18 cellular contexts compared by ENCODE assay signal in genomic region chr17:56894859-56895455, GRCh38.
"Had no signal": no experiment of that assay in that cellular context is flagged by ENCODE, and none has a peak within 500 bp of the region (broad histone marks: within the 10 kb centered on the region; RNA-seq: fewer than 3 reads in every experiment).

No MANE protein-coding gene starts in this region.

- H3K27me3 ChIP-seq: brain microvascular endothelial cell, sigmoid colon, SJSA1, suprapubic skin, upper lobe of left lung had no signal

- H3K27ac Mint-ChIP-seq: activated naive CD8-positive, alpha-beta T cell treated with anti-CD3 and anti-CD28 coated beads, Interleukin-2, amount 10 ng/mL, durations not matched to agents 7 days and 5 days; mesothelial cell of epicardium; stimulated activated naive B cell treated with anti-CD40 and anti-IgM and Interleukin-4, amounts not matched to agents 10 μg/mL and 1 μg/mL and 100 μg/mL, for 72 hours had no signal

- H3K27ac ChIP-seq: brain microvascular endothelial cell, epithelial cell of prostate, sigmoid colon, SJSA1, suprapubic skin, upper lobe of left lung had no signal

- H3K27me3 Mint-ChIP-seq: activated naive CD8-positive, alpha-beta T cell treated with anti-CD3 and anti-CD28 coated beads, Interleukin-2, amount 10 ng/mL, durations not matched to agents 7 days and 5 days; stimulated activated naive B cell treated with anti-CD40 and anti-IgM and Interleukin-4, amounts not matched to agents 10 μg/mL and 1 μg/mL and 100 μg/mL, for 72 hours had no signal

- H3K4me3 ChIP-seq: lung, sigmoid colon, SJSA1, suprapubic skin, upper lobe of left lung had no signal

- H3K9me3 Mint-ChIP-seq: mesothelial cell of epicardium; stimulated activated naive B cell treated with anti-CD40 and anti-IgM and Interleukin-4, amounts not matched to agents 10 μg/mL and 1 μg/mL and 100 μg/mL, for 72 hours had no signal

- H3K9me3 ChIP-seq: sigmoid colon, SJSA1, suprapubic skin, upper lobe of left lung had no signal

- H3K4me1 ChIP-seq: sigmoid colon, SJSA1, upper lobe of left lung had no signal

- H3K4me3 Mint-ChIP-seq: activated naive CD8-positive, alpha-beta T cell treated with anti-CD3 and anti-CD28 coated beads, Interleukin-2, amount 10 ng/mL, durations not matched to agents 7 days and 5 days; mesothelial cell of epicardium; stimulated activated naive B cell treated with anti-CD40 and anti-IgM and Interleukin-4, amounts not matched to agents 10 μg/mL and 1 μg/mL and 100 μg/mL, for 72 hours had no signal

- DNase-seq: activated CD4-positive, CD25-positive, alpha-beta regulatory T cell treated with anti-CD3 and anti-CD28 coated beads, Interleukin-2, amount 50 U/mL, for 72 hours; activated gamma-delta T cell treated with Interleukin-2 at 50 U/mL for 16 hours; activated naive CD8-positive, alpha-beta T cell treated with anti-CD3 and anti-CD28 coated beads, Interleukin-2, amount 10 ng/mL, durations not matched to agents 7 days and 5 days; activated T-cell treated with anti-CD3 and anti-CD28 coated beads, Interleukin-2, amount 50 U/mL, for 1 hour; brain microvascular endothelial cell; cerebellar nuclear complex; effector memory CD4-positive, alpha-beta T cell; foreskin melanocyte; sigmoid colon; stimulated activated CD4-positive, alpha-beta T cell treated with anti-CD3 and anti-CD28 coated beads, Interleukin-2, amount 100 ng/mL, for 48 hours; stimulated activated naive B cell treated with anti-CD40 and anti-IgM and Interleukin-4, amounts not matched to agents 10 μg/mL and 1 μg/mL and 100 μg/mL, for 72 hours; T-helper 9 cell had no signal

- ATAC-seq: stimulated activated naive B cell treated with anti-CD40 and anti-IgM and Interleukin-4, amounts not matched to agents 10 μg/mL and 1 μg/mL and 100 μg/mL, for 72 hours had no signal
